In genomic region chr10:61847640-61848039, GRCh38 we compare ENCODE assay signal across 26 cellular contexts.
"Had no signal": no experiment of that assay in that cellular context is flagged by ENCODE, and none has a peak within 500 bp of the region (broad histone marks: within the 10 kb centered on the region; RNA-seq: fewer than 3 reads in every experiment).

No MANE protein-coding gene starts in this region.

- H3K4me3 Mint-ChIP-seq: activated B cell treated with CpG ODN at 0.5 μM for 24 hours; activated CD4-positive, alpha-beta T cell treated with anti-CD3 and anti-CD28 coated beads for 36 hours; activated CD8-positive, alpha-beta memory T cell treated with anti-CD3 and anti-CD28 coated beads, Interleukin-2, amount 10 ng/mL, durations not matched to agents 7 days and 5 days; activated CD8-positive, alpha-beta T cell treated with anti-CD3 and anti-CD28 coated beads for 36 hours; endodermal cell; naive thymus-derived CD8-positive, alpha-beta T cell; neural progenitor cell; T-helper 1 cell treated with Interleukin-12 subunit alpha and Interleukin-12 subunit beta and Interleukin-4 antibody, amounts not matched to agents 30 μg/mL and 1 μg/mL, for 36 hours; type B pancreatic cell had no signal

- H3K4me2 ChIP-seq: neural progenitor cell had no signal

- H3K27me3 Mint-ChIP-seq: activated B cell treated with CpG ODN at 0.5 μM for 24 hours; activated CD4-positive, alpha-beta T cell treated with anti-CD3 and anti-CD28 coated beads for 36 hours; activated CD8-positive, alpha-beta memory T cell treated with anti-CD3 and anti-CD28 coated beads, Interleukin-2, amount 10 ng/mL, durations not matched to agents 7 days and 5 days; type B pancreatic cell had no signal

- H3K9me3 ChIP-seq: adrenal gland, ascending aorta, esophagus squamous epithelium, heart right ventricle, spleen, thoracic aorta, vagina had no signal

- H3K4me1 ChIP-seq: ascending aorta, esophagus squamous epithelium, heart right ventricle, vagina had no signal

- H3K27me3 ChIP-seq: adrenal gland, ascending aorta, esophagus squamous epithelium, heart right ventricle, neural progenitor cell, spleen, vagina had no signal

- H3K27ac ChIP-seq: adrenal gland, ascending aorta, esophagus squamous epithelium, heart right ventricle, neural progenitor cell, spleen, thoracic aorta, vagina had no signal

- H3K9me3 Mint-ChIP-seq: activated B cell treated with CpG ODN at 0.5 μM for 24 hours; activated CD8-positive, alpha-beta T cell treated with anti-CD3 and anti-CD28 coated beads for 36 hours; endodermal cell; naive thymus-derived CD8-positive, alpha-beta T cell; neural progenitor cell; T-helper 1 cell treated with Interleukin-12 subunit alpha and Interleukin-12 subunit beta and Interleukin-4 antibody, amounts not matched to agents 30 μg/mL and 1 μg/mL, for 36 hours had no signal

- H3K27ac Mint-ChIP-seq: activated B cell treated with CpG ODN at 0.5 μM for 24 hours; activated CD8-positive, alpha-beta memory T cell treated with anti-CD3 and anti-CD28 coated beads, Interleukin-2, amount 10 ng/mL, durations not matched to agents 7 days and 5 days; activated CD8-positive, alpha-beta T cell treated with anti-CD3 and anti-CD28 coated beads for 36 hours; activated naive CD4-positive, alpha-beta T cell treated with anti-CD3 and anti-CD28 coated beads, Interleukin-2, amount 50 U/mL, for 72 hours; endodermal cell; naive thymus-derived CD8-positive, alpha-beta T cell; neural progenitor cell; T-helper 1 cell treated with Interleukin-12 subunit alpha and Interleukin-12 subunit beta and Interleukin-4 antibody, amounts not matched to agents 30 μg/mL and 1 μg/mL, for 36 hours; type B pancreatic cell had no signal

- ATAC-seq: activated CD4-positive, alpha-beta T cell treated with anti-CD3 and anti-CD28 coated beads for 36 hours; activated CD8-positive, alpha-beta memory T cell treated with anti-CD3 and anti-CD28 coated beads, Interleukin-2, amount 10 ng/mL, durations not matched to agents 7 days and 5 days; activated CD8-positive, alpha-beta T cell treated with anti-CD3 and anti-CD28 coated beads for 36 hours; heart right ventricle; left colon; naive thymus-derived CD8-positive, alpha-beta T cell had no signal

- H3K36me3 Mint-ChIP-seq: activated naive CD4-positive, alpha-beta T cell treated with anti-CD3 and anti-CD28 coated beads, Interleukin-2, amount 50 U/mL, for 72 hours; naive thymus-derived CD8-positive, alpha-beta T cell; neural progenitor cell; type B pancreatic cell had no signal

- H2AFZ ChIP-seq: neural progenitor cell had no signal

- H3K36me3 ChIP-seq: adrenal gland, ascending aorta, esophagus squamous epithelium, heart right ventricle, neural progenitor cell, spleen, thoracic aorta, vagina had no signal

- DNase-seq: activated B cell treated with CpG ODN at 0.5 μM for 24 hours; activated CD4-positive, alpha-beta T cell treated with anti-CD3 and anti-CD28 coated beads for 36 hours; activated CD8-positive, alpha-beta memory T cell treated with anti-CD3 and anti-CD28 coated beads, Interleukin-2, amount 10 ng/mL, durations not matched to agents 7 days and 5 days; activated CD8-positive, alpha-beta T cell treated with anti-CD3 and anti-CD28 coated beads for 36 hours; activated gamma-delta T cell; activated T-cell treated with anti-CD3 and anti-CD28 coated beads for 4 hours; adrenal gland; cerebellar nuclear complex; cortex of kidney; endodermal cell; esophagus squamous epithelium; heart right ventricle; left colon; naive thymus-derived CD8-positive, alpha-beta T cell; spleen; stimulated activated CD4-positive, alpha-beta T cell treated with anti-CD3 and anti-CD28 coated beads, Interleukin-4, amount 100 ng/mL, for 24 hours; stimulated activated naive CD4-positive, alpha-beta T cell treated with Interleukin-2 at 50 U/mL for 16 hours; T1000 had no signal

- H3K9ac ChIP-seq: neural progenitor cell had no signal

- H3K4me3 ChIP-seq: adrenal gland, ascending aorta, esophagus squamous epithelium, heart right ventricle, lung, neural progenitor cell, spleen, thoracic aorta, vagina had no signal
